1 cellular context compared by ENCODE assay signal in the genomic region with DNA sequence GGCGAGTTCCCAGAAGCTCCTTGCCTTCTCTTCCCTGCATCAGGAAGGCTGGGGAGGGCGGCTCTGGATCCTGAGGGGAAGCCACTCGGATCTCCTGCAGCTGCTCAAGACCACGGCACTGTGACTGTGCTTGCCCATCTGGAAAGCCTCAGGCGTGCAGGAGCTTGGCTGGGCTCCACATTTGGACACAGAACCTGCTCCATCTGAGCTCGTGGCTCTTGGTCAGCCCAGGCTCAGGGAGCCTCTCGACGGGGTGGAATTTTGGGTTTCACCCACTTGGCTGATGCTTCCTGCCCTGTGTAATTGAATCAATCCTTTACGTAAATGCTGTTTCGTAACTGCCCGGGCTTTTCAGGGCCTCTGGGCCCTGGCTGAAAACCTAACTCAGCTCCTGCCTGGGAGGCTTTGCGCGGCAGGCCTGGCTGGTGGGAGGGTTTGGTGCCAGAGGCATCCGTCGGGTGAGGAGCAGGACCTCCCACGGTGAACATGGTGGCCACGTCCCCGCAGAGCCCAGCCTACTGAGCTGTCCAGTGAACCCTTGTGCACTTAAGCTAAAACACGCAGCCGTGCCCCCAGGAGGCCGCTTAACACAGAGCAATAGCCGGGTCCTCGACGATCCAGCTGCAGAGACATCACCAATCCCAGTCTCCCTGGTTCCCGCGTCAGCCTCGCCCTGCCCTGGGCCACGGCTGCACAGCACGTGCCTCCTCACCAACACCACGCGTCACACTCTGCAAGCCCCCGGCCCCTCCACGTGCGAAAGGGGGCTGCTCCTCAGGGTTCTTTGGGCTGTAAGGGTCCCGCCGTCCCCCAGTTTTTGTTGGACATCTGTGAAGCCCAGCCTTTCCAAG.
TF ChIP-seq lines count a peak whose summit lies in the region.

No MANE protein-coding gene starts in this region.

TF ChIP-seq in HEK293T, 16 proteins besides CTCF, POLR2A, EP300 and RAD21 (continued from another document):
- no peak for TF ChIP-seq NFRKB (IDR thresholded peaks at IDR 0.05)
